1 cellular context compared by ENCODE assay signal in genomic region chr17:28113269-28113668, GRCh38.
TF ChIP-seq lines count a peak whose summit lies in the region.

No MANE protein-coding gene starts in this region.

TF ChIP-seq in K562, 482 proteins besides CTCF, POLR2A, EP300 and RAD21:
- no peak for TF ChIP-seq FOXJ3 (CRISPR knock-in tag; IDR thresholded peaks at IDR 0.05)
- TF ChIP-seq ZNF592 (IDR thresholded peaks at IDR 0.05), result no peak
- peak; percentile 75 for TF ChIP-seq RFX1 (IDR thresholded peaks at IDR 0.05)
